Comparison of ENCODE assay signal across 10 cellular contexts in genomic region chr17:50152736-50153135, GRCh38. TPM values are rescaled to one million over a fixed set of nuclear protein-coding genes. Genes with fewer than 3 reads are reported as not detected.
DNase-seq lines count a peak whose midpoint lies in the region; ATAC-seq and TF ChIP-seq lines count a peak whose summit lies in the region.
"Had no signal": no experiment of that assay in that cellular context is flagged by ENCODE, and none has a peak within 500 bp of the region (broad histone marks: within the 10 kb centered on the region; RNA-seq: fewer than 3 reads in every experiment).

No MANE protein-coding gene starts in this region.

- H3K4me1 Mint-ChIP-seq in naive thymus-derived CD4-positive, alpha-beta T cell, result peaks cover under 1 to 41% (median 34%) of the 10 kb centered on the region in 7 donors

- CTCF ChIA-PET in naive thymus-derived CD4-positive, alpha-beta T cell (lab: Charles Lee), result interaction anchor here (1.2 to 6.1 kb wide), 5 partner anchors 9 to 55 kb away, joined by 4 to 56 read pairs (median 7); partner anchors contain the start of gene SGCA

- DNase-seq in Right ventricle myocardium inferior (ENCODE audit: missing footprints) (peak; percentile 37), Right ventricle myocardium superior (no peak), caudate nucleus (lab: John Stamatoyannopoulos, UW) (no peak), vagina (ENCODE audit: extremely low spot score in 2 of 2) (no peak), A172 (ENCODE audit: low spot score) (no peak), NCI-H526 (lab: John Stamatoyannopoulos, UW) (no peak)
- DNase-seq in naive thymus-derived CD4-positive, alpha-beta T cell, result no peak
- DNase-seq: activated T-cell treated with anti-CD3 and anti-CD28 coated beads, Interleukin-2, amount 50 U/mL, for 1 hour had no signal

- H3K27me3 ChIP-seq in naive thymus-derived CD4-positive, alpha-beta T cell (ENCODE audit: control insufficient read depth in 2 of 2, insufficient read depth in 2 of 2, low read length in 2 of 2), result no peaks in the 10 kb centered on the region
- H3K27me3 ChIP-seq in vagina, result no peaks in the 10 kb centered on the region

- intact Hi-C loops in Right ventricle myocardium inferior (cut with DNase I), result loop anchor here (5.0 kb wide), 2 partner anchors 40 to 365 kb away; partner anchors contain the start of gene KAT7
- intact Hi-C loops in Right ventricle myocardium superior (cut with DNase I), result no loop called here
- intact Hi-C loops in naive thymus-derived CD4-positive, alpha-beta T cell (cut with micrococcal nuclease), result loop anchor here (5.0 kb wide), 2 partner anchors 475 to 715 kb away; partner anchors contain the start of genes SPOP (in 2 of the 2) and TOB1 (in 1 of the 2)
- intact Hi-C loops in vagina (cut with DNase I), result no loop called here

- H3K4me3 Mint-ChIP-seq in naive thymus-derived CD4-positive, alpha-beta T cell, result peak overlapping the region in 3 of 10 donors; percentile 25 to 85 (median 85)

- H3K9me3 Mint-ChIP-seq in naive thymus-derived CD4-positive, alpha-beta T cell, result no peaks in the 10 kb centered on the region

- TF ChIP-seq POLR2A in vagina (IDR thresholded peaks at IDR 0.05), result no peak

- no peak for TF ChIP-seq CTCF in vagina (IDR thresholded peaks at IDR 0.05)

- POLR2A ChIA-PET in naive thymus-derived CD4-positive, alpha-beta T cell (lab: Charles Lee), result interaction anchor here (0.8 to 4.0 kb wide), 3 partner anchors 9 to 16 kb away, joined by 3 to 42 read pairs (median 31); no protein-coding TSS in a partner anchor

- no peaks in the 10 kb centered on the region for H3K9me3 ChIP-seq in naive thymus-derived CD4-positive, alpha-beta T cell (ENCODE audit: control insufficient read depth in 2 of 3, low read length in 3 of 3)
- no peaks in the 10 kb centered on the region for H3K9me3 ChIP-seq in vagina

- H3K36me3 Mint-ChIP-seq in naive thymus-derived CD4-positive, alpha-beta T cell, result peaks cover 0 to 11% (median 0%) of the 10 kb centered on the region in 5 donors

- ATAC-seq in Right ventricle myocardium inferior (no peak), Right ventricle myocardium superior (ENCODE audit: poor library complexity) (no peak), GM21825 (IDR thresholded peaks at IDR 0.05; ENCODE audit: unreplicated experiment) (no peak)
- ATAC-seq in naive thymus-derived CD4-positive, alpha-beta T cell, result no peak

- H3K27ac Mint-ChIP-seq in naive thymus-derived CD4-positive, alpha-beta T cell, result peak overlapping the region in 7 of 9 donors; percentile 71 to 93 (median 81)

- H3K27ac ChIP-seq in caudate nucleus (ENCODE audit: low read depth, low read length) (peak overlapping the region; percentile 97), vagina (peak overlapping the region; percentile 81)
- H3K27ac ChIP-seq in naive thymus-derived CD4-positive, alpha-beta T cell (ENCODE audit: low read depth, low read length), result peak overlapping the region; percentile 74

- peaks cover 13 to 26% of the 10 kb centered on the region in 2 donors for H3K4me1 ChIP-seq in naive thymus-derived CD4-positive, alpha-beta T cell (ENCODE audit: control insufficient read depth in 2 of 2, insufficient read depth in 2 of 2, low read length in 2 of 2)
- H3K4me1 ChIP-seq in vagina, result peaks cover 45% of the 10 kb centered on the region

- no peak overlapping the region for H3K4me3 ChIP-seq in naive thymus-derived CD4-positive, alpha-beta T cell (ENCODE audit: low read length)
- peak overlapping the region in 1 of 2 donors; percentile 70 for H3K4me3 ChIP-seq in vagina

- H3K36me3 ChIP-seq in naive thymus-derived CD4-positive, alpha-beta T cell (ENCODE audit: control insufficient read depth in 2 of 3, insufficient read depth in 3 of 3, low read length in 3 of 3), result peaks cover 0 to 8% (median 0%) of the 10 kb centered on the region in 3 experiments
- H3K36me3 ChIP-seq in vagina, result no peaks in the 10 kb centered on the region

- no peaks in the 10 kb centered on the region for H3K27me3 Mint-ChIP-seq in naive thymus-derived CD4-positive, alpha-beta T cell

RNA-seq across cellular contexts. Expression of gene PPP1R9B, which starts 2.3 kb away (rescaled TPM):
- total RNA-seq in Right ventricle myocardium inferior, result 38.4 TPM
- 35.4 TPM for total RNA-seq in Right ventricle myocardium superior
- total RNA-seq in naive thymus-derived CD4-positive, alpha-beta T cell, result 100 to 1,000 TPM in 2 of 5 experiments, 10 to 100 TPM in 3; 63.1 to 142 (median 69.1) TPM
- polyA plus RNA-seq in naive thymus-derived CD4-positive, alpha-beta T cell, result under 1 TPM; 0.63 to 0.72 TPM
- total RNA-seq in vagina, result 37.6 TPM
- total RNA-seq in A172 (2014; rRNA removed; shearing (Covaris generic)), result 19.1 and 35.5 TPM in 2 replicates

RNA-seq across cellular contexts. Expression of gene SGCA, which starts 13.1 kb away (rescaled TPM):
- 151 TPM for total RNA-seq in Right ventricle myocardium inferior
- total RNA-seq in Right ventricle myocardium superior, result 135 TPM
- total RNA-seq in naive thymus-derived CD4-positive, alpha-beta T cell, result under 1 TPM in 1 of 5 experiments, not detected in 4; 0.69 TPM
- polyA plus RNA-seq in naive thymus-derived CD4-positive, alpha-beta T cell, result not detected
- 2.2 TPM for total RNA-seq in vagina
- 0.22 and 9.3 TPM in 2 replicates for total RNA-seq in A172 (2014; rRNA removed; shearing (Covaris generic))
- total RNA-seq: fibroblast of villous mesenchyme had no signal

RNA-seq across cellular contexts. Expression of gene SAMD14, which starts 22.8 kb away (rescaled TPM):
- total RNA-seq in Right ventricle myocardium inferior (1.7 TPM), Right ventricle myocardium superior (0.78 TPM), vagina (4.4 TPM)
- under 1 TPM in 2 of 5 experiments, not detected in 3; 0.70 to 0.78 TPM for total RNA-seq in naive thymus-derived CD4-positive, alpha-beta T cell
- polyA plus RNA-seq in naive thymus-derived CD4-positive, alpha-beta T cell, result not detected
- total RNA-seq in A172 (2014; rRNA removed; shearing (Covaris generic)), result 0.50 and 0.62 TPM in 2 replicates

RNA-seq across cellular contexts. Expression of gene COL1A1, which starts 48.7 kb away (rescaled TPM):
- 28.2 TPM for total RNA-seq in Right ventricle myocardium inferior
- total RNA-seq in Right ventricle myocardium superior, result 28.1 TPM
- 10 to 100 TPM in 1 of 5 experiments, 1 to 10 TPM in 3, under 1 TPM in 1; 0.36 to 12.6 (median 1.2) TPM for total RNA-seq in naive thymus-derived CD4-positive, alpha-beta T cell
- polyA plus RNA-seq in naive thymus-derived CD4-positive, alpha-beta T cell, result not detected
- 171 TPM for total RNA-seq in vagina
- total RNA-seq in A172 (2014; rRNA removed; shearing (Covaris generic)), result 6.2 and 15.7 TPM in 2 replicates

RNA-seq across cellular contexts. Expression of gene PDK2, which starts 57.6 kb away (rescaled TPM):
- total RNA-seq in Right ventricle myocardium inferior, result 260 TPM
- total RNA-seq in Right ventricle myocardium superior, result 250 TPM
- 10 to 100 TPM; 16.7 to 48.3 (median 22.5) TPM for total RNA-seq in naive thymus-derived CD4-positive, alpha-beta T cell
- 10 to 100 TPM; 37.2 to 50.4 TPM for polyA plus RNA-seq in naive thymus-derived CD4-positive, alpha-beta T cell
- 44.4 TPM for total RNA-seq in vagina
- total RNA-seq in A172 (2014; rRNA removed; shearing (Covaris generic)), result 13.7 and 13.9 TPM in 2 replicates

Comparison
In these comparisons a context has a peak if more than half of its experiments do, and no peak if none do; other contexts are left out.
1. intact Hi-C loops: an anchor here in Right ventricle myocardium inferior (5.0 kb wide) and naive thymus-derived CD4-positive, alpha-beta T cell (5.0 kb wide); none called in Right ventricle myocardium superior and vagina.
2. RNA of gene SGCA, which starts 13.1 kb away (total RNA-seq): 151 TPM in Right ventricle myocardium inferior (single experiment) and 135 TPM in Right ventricle myocardium superior (single experiment); 2.2 TPM in vagina (single experiment), 0.22 to 9.3 TPM in A172 and 0.69 TPM in naive thymus-derived CD4-positive, alpha-beta T cell; every median in the first group is over 10 times any median in the second.
3. Peak in every context shown above with its lines, with median percentiles within 50 percentile points of each other: H3K27ac ChIP-seq.